ENCODE assay signal across 9 cellular contexts in the genomic region with DNA sequence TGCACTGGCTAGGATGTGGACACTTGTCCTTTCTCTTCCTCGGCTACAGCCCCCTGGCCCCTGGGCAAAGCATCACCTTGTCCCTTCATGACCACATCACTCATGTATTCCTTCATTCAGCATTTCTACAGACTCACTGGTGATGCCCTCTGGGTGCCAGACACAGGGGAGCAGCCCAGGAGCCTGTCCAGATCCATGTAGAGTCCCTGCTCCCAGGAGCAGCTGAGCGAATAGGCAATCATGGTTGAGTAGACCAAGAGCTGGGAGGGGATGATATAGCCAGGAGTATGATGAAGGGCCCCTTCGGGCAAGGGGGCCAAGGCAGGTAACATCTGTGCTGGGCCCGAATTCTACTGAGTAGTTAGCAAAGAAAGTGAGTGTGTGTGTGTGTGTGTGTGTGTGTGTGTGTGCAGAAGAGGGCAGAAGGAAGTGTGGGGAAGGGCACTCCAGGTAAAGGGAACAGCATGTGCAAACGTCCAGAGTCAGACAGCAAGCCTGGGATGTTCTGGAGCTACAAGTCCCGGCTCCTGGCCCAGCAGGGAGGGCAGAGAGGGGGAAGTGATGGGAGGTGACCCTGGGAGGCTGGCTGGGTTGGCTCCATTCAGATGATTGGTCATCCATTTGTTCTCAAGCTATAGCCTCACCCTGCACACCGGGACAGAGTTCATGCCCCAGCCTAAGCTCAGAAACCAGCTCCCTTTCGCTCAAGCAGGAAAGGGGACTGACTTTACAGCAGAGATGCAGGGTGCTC. TPM values are rescaled to one million over a fixed set of nuclear protein-coding genes. Genes with fewer than 3 reads are reported as not detected.
DNase-seq lines count a peak whose midpoint lies in the region; ATAC-seq and TF ChIP-seq lines count a peak whose summit lies in the region.
"Had no signal": no experiment of that assay in that cellular context is flagged by ENCODE, and none has a peak within 500 bp of the region (broad histone marks: within the 10 kb centered on the region; RNA-seq: fewer than 3 reads in every experiment).

No MANE protein-coding gene starts in this region.

- no peak for ATAC-seq in stimulated activated naive CD8-positive, alpha-beta T cell treated with anti-CD3 and anti-CD28 coated beads, Interleukin-15, Interleukin-2, amounts not matched to agents 100 U/mL and 50 U/mL, for 24 hours
- ATAC-seq in gastroesophageal sphincter = no peak

- peak; percentile 38 for DNase-seq in activated naive CD4-positive, alpha-beta T cell treated with anti-CD3 and anti-CD28 coated beads, Interleukin-2, amount 10 ng/mL, durations not matched to agents 7 days and 5 days
- DNase-seq in activated naive CD4-positive, alpha-beta T cell treated with Interleukin-2 at 50 U/mL for 16 hours = no peak
- DNase-seq in T-helper 2 cell treated with Interferon-gamma antibody and Interleukin-4, amounts not matched to agents 5 μg/mL and 100 μg/mL, for 36 hours (ENCODE audit: low spot score) = peak; percentile 26
- peak; percentile 38 for DNase-seq in stimulated activated naive CD8-positive, alpha-beta T cell treated with anti-CD3 and anti-CD28 coated beads, Interleukin-15, Interleukin-2, amounts not matched to agents 100 U/mL and 50 U/mL, for 24 hours
- no peak for DNase-seq in NCI-H226
- DNase-seq in RKO (ENCODE audit: low spot score) = no peak

- H3K27me3 ChIP-seq in duodenal mucosa (ENCODE audit: control insufficient read depth in 1 of 2, insufficient read depth in 2 of 2, low read length in 2 of 2) = peaks cover 0 to 6% of the 10 kb centered on the region in 2 donors
- peaks cover 12% of the 10 kb centered on the region for H3K27me3 ChIP-seq in gastroesophageal sphincter

- no peaks in the 10 kb centered on the region for H3K36me3 ChIP-seq in duodenal mucosa (ENCODE audit: control insufficient read depth in 1 of 2, insufficient read depth in 2 of 2, low read length in 2 of 2)
- no peaks in the 10 kb centered on the region for H3K36me3 ChIP-seq in gastroesophageal sphincter
- H3K36me3 ChIP-seq: esophagus muscularis mucosa had no signal

- H3K36me3 Mint-ChIP-seq in activated naive CD4-positive, alpha-beta T cell treated with anti-CD3 and anti-CD28 coated beads, Interleukin-2, amount 10 ng/mL, durations not matched to agents 7 days and 5 days = peaks cover 48% of the 10 kb centered on the region
- peaks cover 51% of the 10 kb centered on the region for H3K36me3 Mint-ChIP-seq in T-helper 2 cell treated with Interferon-gamma antibody and Interleukin-4, amounts not matched to agents 5 μg/mL and 100 μg/mL, for 36 hours (ENCODE audit: low read depth)

- 76 to 80% methylated on average over 2 to 6 of the region's 8 CpGs for WGBS in gastroesophageal sphincter (ENCODE audit: low coverage in 1 of 2), 2 donors

- no peak for TF ChIP-seq POLR2A in gastroesophageal sphincter (IDR thresholded peaks at IDR 0.05)

- CTCF ChIA-PET in activated naive CD4-positive, alpha-beta T cell treated with anti-CD3 and anti-CD28 coated beads, Interleukin-2, amount 10 ng/mL, durations not matched to agents 7 days and 5 days (lab: Charles Lee) = interaction anchor here (1.0 to 5.0 kb wide), 7 partner anchors 9 to 91 kb away, joined by 3 to 36 read pairs (median 5); a partner anchor contains a TSS

- H3K27ac ChIP-seq in duodenal mucosa (ENCODE audit: low read depth, low read length) (no peak overlapping the region), gastroesophageal sphincter (no peak overlapping the region)
- H3K27ac ChIP-seq: esophagus muscularis mucosa had no signal

- H3K4me3 ChIP-seq in duodenal mucosa (ENCODE audit: low read depth in 1 of 2, low read length in 2 of 2) (peak overlapping the region; percentile 52 to 54), gastroesophageal sphincter (peak overlapping the region in 1 of 2 donors; percentile 10)

- H3K9me3 Mint-ChIP-seq in activated naive CD4-positive, alpha-beta T cell treated with anti-CD3 and anti-CD28 coated beads, Interleukin-2, amount 10 ng/mL, durations not matched to agents 7 days and 5 days = no peaks in the 10 kb centered on the region
- no peaks in the 10 kb centered on the region for H3K9me3 Mint-ChIP-seq in T-helper 2 cell treated with Interferon-gamma antibody and Interleukin-4, amounts not matched to agents 5 μg/mL and 100 μg/mL, for 36 hours

- peaks cover 3% of the 10 kb centered on the region for H3K27me3 Mint-ChIP-seq in activated naive CD4-positive, alpha-beta T cell treated with anti-CD3 and anti-CD28 coated beads, Interleukin-2, amount 10 ng/mL, durations not matched to agents 7 days and 5 days
- no peaks in the 10 kb centered on the region for H3K27me3 Mint-ChIP-seq in T-helper 2 cell treated with Interferon-gamma antibody and Interleukin-4, amounts not matched to agents 5 μg/mL and 100 μg/mL, for 36 hours (ENCODE audit: low read depth)

- H3K4me1 Mint-ChIP-seq in activated naive CD4-positive, alpha-beta T cell treated with anti-CD3 and anti-CD28 coated beads, Interleukin-2, amount 10 ng/mL, durations not matched to agents 7 days and 5 days = peaks cover 81% of the 10 kb centered on the region
- H3K4me1 Mint-ChIP-seq in T-helper 2 cell treated with Interferon-gamma antibody and Interleukin-4, amounts not matched to agents 5 μg/mL and 100 μg/mL, for 36 hours (ENCODE audit: low read depth) = peaks cover 60% of the 10 kb centered on the region

- H3K9me3 ChIP-seq in duodenal mucosa (ENCODE audit: control insufficient read depth in 1 of 2, low read length in 2 of 2) (no peaks in the 10 kb centered on the region), gastroesophageal sphincter (no peaks in the 10 kb centered on the region)
- H3K9me3 ChIP-seq: esophagus muscularis mucosa had no signal

- H3K4me1 ChIP-seq in duodenal mucosa (ENCODE audit: control insufficient read depth in 1 of 2, insufficient read depth in 2 of 2, low read length in 2 of 2) (peaks cover 3 to 14% of the 10 kb centered on the region in 2 donors), gastroesophageal sphincter (peaks cover 0 to 12% (median 0%) of the 10 kb centered on the region in 3 donors)

- TF ChIP-seq CTCF in gastroesophageal sphincter (IDR thresholded peaks at IDR 0.05) = no peak

- no peak for TF ChIP-seq EP300 in gastroesophageal sphincter (IDR thresholded peaks at IDR 0.05)

- peak overlapping the region; percentile 87 for H3K4me3 Mint-ChIP-seq in activated naive CD4-positive, alpha-beta T cell treated with anti-CD3 and anti-CD28 coated beads, Interleukin-2, amount 10 ng/mL, durations not matched to agents 7 days and 5 days
- peak overlapping the region; percentile 94 for H3K4me3 Mint-ChIP-seq in T-helper 2 cell treated with Interferon-gamma antibody and Interleukin-4, amounts not matched to agents 5 μg/mL and 100 μg/mL, for 36 hours

- H3K27ac Mint-ChIP-seq in activated naive CD4-positive, alpha-beta T cell treated with anti-CD3 and anti-CD28 coated beads, Interleukin-2, amount 10 ng/mL, durations not matched to agents 7 days and 5 days = peak overlapping the region; percentile 93
- peak overlapping the region; percentile 97 for H3K27ac Mint-ChIP-seq in T-helper 2 cell treated with Interferon-gamma antibody and Interleukin-4, amounts not matched to agents 5 μg/mL and 100 μg/mL, for 36 hours

- H3K9ac ChIP-seq in duodenal mucosa (ENCODE audit: low read depth in 1 of 2, low read length in 2 of 2) = peak overlapping the region; percentile 43 to 54

RNA-seq across cellular contexts. Expression of a gene that starts 21.0 kb away (rescaled TPM):
- 10 to 100 TPM in 3 of 4 donors, 1 to 10 TPM in 1; 8.2 to 18.2 (median 15.4) TPM for total RNA-seq in gastroesophageal sphincter

RNA-seq across cellular contexts. Expression of a gene that starts 41.8 kb away (rescaled TPM):
- 1 to 10 TPM; 4.4 to 9.3 (median 5.5) TPM for total RNA-seq in gastroesophageal sphincter

Comparison
In these comparisons a context has a peak if more than half of its experiments do, and no peak if none do; other contexts are left out.
1. DNase-seq: peak in activated naive CD4-positive, alpha-beta T cell treated with anti-CD3 and anti-CD28 coated beads, Interleukin-2, amount 10 ng/mL, durations not matched to agents 7 days and 5 days (single experiment), T-helper 2 cell treated with Interferon-gamma antibody and Interleukin-4, amounts not matched to agents 5 μg/mL and 100 μg/mL, for 36 hours (single experiment) and stimulated activated naive CD8-positive, alpha-beta T cell treated with anti-CD3 and anti-CD28 coated beads, Interleukin-15, Interleukin-2, amounts not matched to agents 100 U/mL and 50 U/mL, for 24 hours (single experiment); none in activated naive CD4-positive, alpha-beta T cell treated with Interleukin-2 at 50 U/mL for 16 hours (single experiment), NCI-H226 (single experiment) and RKO (single experiment).